ENCODE assay signal across 11 cellular contexts in the genomic region with DNA sequence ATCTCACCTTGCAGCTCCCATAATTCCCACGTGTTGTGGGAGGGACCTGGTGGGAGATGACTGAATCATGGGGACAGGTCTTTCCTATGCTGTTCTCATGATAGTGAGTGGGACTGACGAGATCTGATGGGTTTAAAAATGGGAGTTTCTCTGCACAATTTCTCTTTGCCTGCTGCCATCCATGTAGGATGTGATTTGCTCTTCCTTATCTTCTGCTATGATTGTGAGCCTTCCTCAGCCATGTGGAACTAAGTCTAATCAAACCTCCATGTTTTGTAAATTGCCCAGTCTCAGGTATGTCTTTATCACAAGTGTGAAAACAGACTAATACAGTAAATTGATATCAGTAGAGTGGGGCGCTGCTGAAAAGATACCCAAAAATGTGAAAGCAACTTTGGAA.
"Had no signal": no experiment of that assay in that cellular context is flagged by ENCODE, and none has a peak within 500 bp of the region (broad histone marks: within the 10 kb centered on the region; RNA-seq: fewer than 3 reads in every experiment).

No MANE protein-coding gene starts in this region.

- DNase-seq: GM23248, GOT3, H7, H9, HCEC 1CT, HFFc6 had no signal

- H3K4me2 ChIP-seq: GM23338 had no signal

- ATAC-seq: GM23338, HCT116 had no signal

- H3K9ac ChIP-seq: GM23248 had no signal

- H3K4me1 ChIP-seq: HAP-1 had no signal

- H3K4me3 ChIP-seq: GM23248, GM23338, HAP-1 had no signal

- H2AFZ ChIP-seq: GM23248, GM23338 had no signal

- FAIRE-seq: H1, H54 had no signal

- H3K9me3 ChIP-seq: HAP-1 had no signal

- H3K36me3 ChIP-seq: HAP-1 had no signal

- H3K27ac ChIP-seq: GM23248 had no signal
